In genomic region chr3:172208586-172209332, GRCh38 we compare ENCODE assay signal across 13 cellular contexts.
A peak's percentile ranks its signal among the peaks of the same experiment; 100 is the strongest.
DNase-seq lines count a peak whose midpoint lies in the region; ATAC-seq and TF ChIP-seq lines count a peak whose summit lies in the region.
"Had no signal": no experiment of that assay in that cellular context is flagged by ENCODE, and none has a peak within 500 bp of the region (broad histone marks: within the 10 kb centered on the region; RNA-seq: fewer than 3 reads in every experiment).

No MANE protein-coding gene starts in this region.

- peaks cover 18% of the 10 kb centered on the region for H3K9me3 Mint-ChIP-seq in GM23338

- H3K4me1 ChIP-seq in GM23338 (ENCODE audit: insufficient read depth) (peaks cover 19% of the 10 kb centered on the region), heart right ventricle (peaks cover 9 to 98% (median 67%) of the 10 kb centered on the region in 9 donors), osteoblast (ENCODE audit: insufficient read depth, low read length) (peaks cover 65% of the 10 kb centered on the region)

- peaks cover 33% of the 10 kb centered on the region for H3K36me3 Mint-ChIP-seq in GM23338 (ENCODE audit: low read depth)

- H3K27ac ChIP-seq in GM23338 (ENCODE audit: low read depth) (0 out of 2 replicates have a peak overlapping the region, but pooled peaks have one; percentile 26), heart right ventricle (peak overlapping the region in 9 of 10 donors; percentile 3 to 71 (median 47)), osteoblast (ENCODE audit: low read depth, low read length) (peak overlapping the region; percentile 78)

- H3K27me3 Mint-ChIP-seq in GM23338 (ENCODE audit: insufficient read depth, low read depth, poor library complexity) = peaks cover 4% of the 10 kb centered on the region

- H3K79me2 ChIP-seq in GM23338 (replicated peaks; ENCODE audit: insufficient read depth) = peaks cover 89% of the 10 kb centered on the region
- H3K79me2 ChIP-seq in osteoblast (ENCODE audit: insufficient read depth, low read length) = peaks cover 89% of the 10 kb centered on the region

- H2AFZ ChIP-seq in GM23338 (no peak overlapping the region), osteoblast (ENCODE audit: low read length) (no peak overlapping the region)

- H4K20me1 ChIP-seq in GM23338 (replicated peaks; ENCODE audit: insufficient read depth) = no peaks in the 10 kb centered on the region
- peaks cover 35% of the 10 kb centered on the region for H4K20me1 ChIP-seq in osteoblast (ENCODE audit: insufficient read depth, low read length)

- H3K4me2 ChIP-seq in GM23338 = no peak overlapping the region
- peak overlapping the region; percentile 22 for H3K4me2 ChIP-seq in osteoblast (ENCODE audit: insufficient read depth, low read length)

- ATAC-seq in GM23338 (peak; percentile 89), heart right ventricle (peak in 7 of 8 donors; percentile 5 to 48 (median 18)), HG02884 (IDR thresholded peaks at IDR 0.05; ENCODE audit: unreplicated experiment) (no peak), HG03135 (IDR thresholded peaks at IDR 0.05; ENCODE audit: unreplicated experiment) (no peak), GM18870 (IDR thresholded peaks at IDR 0.05; ENCODE audit: unreplicated experiment) (no peak)
- ATAC-seq: CD8-positive, alpha-beta T cell had no signal

- H3K36me3 ChIP-seq in GM23338 (ENCODE audit: insufficient read depth) (no peaks in the 10 kb centered on the region), heart right ventricle (peaks cover 0 to 9% (median 0%) of the 10 kb centered on the region in 9 donors), osteoblast (ENCODE audit: insufficient read depth, low read length) (peaks cover 13% of the 10 kb centered on the region)
- H3K36me3 ChIP-seq: uterus had no signal

- H3K27me3 ChIP-seq in GM23338 (ENCODE audit: insufficient read depth) = no peaks in the 10 kb centered on the region
- no peaks in the 10 kb centered on the region for H3K27me3 ChIP-seq in heart right ventricle
- H3K27me3 ChIP-seq in osteoblast (ENCODE audit: insufficient read depth, low read length) = no peaks in the 10 kb centered on the region
- H3K27me3 ChIP-seq: uterus had no signal

- H3F3A ChIP-seq in GM23338 (replicated peaks; ENCODE audit: low read depth) = no peaks in the 10 kb centered on the region

- 85 to 88% methylated on average over 20 of the region's 20 CpGs for WGBS in heart right ventricle, 2 donors

- intact Hi-C loops in heart right ventricle (cut with DNase I) = loop anchor here in 1 of 10 donors (10.0 kb wide), 1 partner anchor 164 kb away; no protein-coding TSS in a partner anchor

- no peak overlapping the region for H3K4me3 ChIP-seq in GM23338
- H3K4me3 ChIP-seq in heart right ventricle = no peak overlapping the region
- H3K4me3 ChIP-seq in osteoblast (ENCODE audit: insufficient read depth, low read length) = no peak overlapping the region
- H3K4me3 ChIP-seq: uterus had no signal

- H3K9me3 ChIP-seq in heart right ventricle (peaks cover 0 to 6% (median 0%) of the 10 kb centered on the region in 11 donors), osteoblast (ENCODE audit: low read depth, low read length) (no peaks in the 10 kb centered on the region)
- H3K9me3 ChIP-seq: uterus had no signal

- DNase-seq in GM23338 (ENCODE audit: low spot score) (peak; percentile 70), SHP77 treated with DMSO at 0.1 percent for 48 hours (lab: John Stamatoyannopoulos, UW) (peak; percentile 39), heart right ventricle (peak in 1 of 2 donors; percentile 10), osteoblast (ENCODE audit: insufficient read length, low spot score, missing footprints) (peak; percentile 60)
- DNase-seq in activated effector memory CD4-positive, alpha-beta T cell treated with anti-CD3 and anti-CD28 coated beads, Interleukin-2, amount 50 U/mL, for 16 hours = no peak
- DNase-seq: activated CD4-positive, alpha-beta T cell treated with anti-CD3 and anti-CD28 coated beads, Interleukin-2, amount 50 U/mL, for 1 hour; activated gamma-delta T cell treated with Interleukin-2 at 50 U/mL for 16 hours; CD8-positive, alpha-beta T cell; NCI-H524 treated with DMSO at 0.1 percent for 48 hours; uterus had no signal

- no peaks in the 10 kb centered on the region for H3K9me2 ChIP-seq in GM23338 (ENCODE audit: insufficient read depth)

- no peak for TF ChIP-seq CTCF in GM23338 (conservative IDR thresholded peaks at IDR 0.05; ENCODE audit: low read depth in 2 of 2)
- no peak for TF ChIP-seq CTCF in heart right ventricle (IDR thresholded peaks at IDR 0.05)
- TF ChIP-seq CTCF in osteoblast (IDR thresholded peaks at IDR 0.05; ENCODE audit: extremely low read depth, low read depth, low read length) = no peak

- H3K27ac Mint-ChIP-seq in GM23338 = peak overlapping the region; percentile 59; the same call in 1 of the 2 replicates
- H3K27ac Mint-ChIP-seq: CD8-positive, alpha-beta T cell had no signal

- peaks cover 38% of the 10 kb centered on the region for H3K4me1 Mint-ChIP-seq in GM23338

- H3K4me3 Mint-ChIP-seq in GM23338 = no peak overlapping the region
- H3K4me3 Mint-ChIP-seq: CD8-positive, alpha-beta T cell had no signal

TF ChIP-seq in GM23338, 12 proteins besides CTCF, POLR2A, EP300 and RAD21 (continues in another document):
- TF ChIP-seq, protein P1, sequence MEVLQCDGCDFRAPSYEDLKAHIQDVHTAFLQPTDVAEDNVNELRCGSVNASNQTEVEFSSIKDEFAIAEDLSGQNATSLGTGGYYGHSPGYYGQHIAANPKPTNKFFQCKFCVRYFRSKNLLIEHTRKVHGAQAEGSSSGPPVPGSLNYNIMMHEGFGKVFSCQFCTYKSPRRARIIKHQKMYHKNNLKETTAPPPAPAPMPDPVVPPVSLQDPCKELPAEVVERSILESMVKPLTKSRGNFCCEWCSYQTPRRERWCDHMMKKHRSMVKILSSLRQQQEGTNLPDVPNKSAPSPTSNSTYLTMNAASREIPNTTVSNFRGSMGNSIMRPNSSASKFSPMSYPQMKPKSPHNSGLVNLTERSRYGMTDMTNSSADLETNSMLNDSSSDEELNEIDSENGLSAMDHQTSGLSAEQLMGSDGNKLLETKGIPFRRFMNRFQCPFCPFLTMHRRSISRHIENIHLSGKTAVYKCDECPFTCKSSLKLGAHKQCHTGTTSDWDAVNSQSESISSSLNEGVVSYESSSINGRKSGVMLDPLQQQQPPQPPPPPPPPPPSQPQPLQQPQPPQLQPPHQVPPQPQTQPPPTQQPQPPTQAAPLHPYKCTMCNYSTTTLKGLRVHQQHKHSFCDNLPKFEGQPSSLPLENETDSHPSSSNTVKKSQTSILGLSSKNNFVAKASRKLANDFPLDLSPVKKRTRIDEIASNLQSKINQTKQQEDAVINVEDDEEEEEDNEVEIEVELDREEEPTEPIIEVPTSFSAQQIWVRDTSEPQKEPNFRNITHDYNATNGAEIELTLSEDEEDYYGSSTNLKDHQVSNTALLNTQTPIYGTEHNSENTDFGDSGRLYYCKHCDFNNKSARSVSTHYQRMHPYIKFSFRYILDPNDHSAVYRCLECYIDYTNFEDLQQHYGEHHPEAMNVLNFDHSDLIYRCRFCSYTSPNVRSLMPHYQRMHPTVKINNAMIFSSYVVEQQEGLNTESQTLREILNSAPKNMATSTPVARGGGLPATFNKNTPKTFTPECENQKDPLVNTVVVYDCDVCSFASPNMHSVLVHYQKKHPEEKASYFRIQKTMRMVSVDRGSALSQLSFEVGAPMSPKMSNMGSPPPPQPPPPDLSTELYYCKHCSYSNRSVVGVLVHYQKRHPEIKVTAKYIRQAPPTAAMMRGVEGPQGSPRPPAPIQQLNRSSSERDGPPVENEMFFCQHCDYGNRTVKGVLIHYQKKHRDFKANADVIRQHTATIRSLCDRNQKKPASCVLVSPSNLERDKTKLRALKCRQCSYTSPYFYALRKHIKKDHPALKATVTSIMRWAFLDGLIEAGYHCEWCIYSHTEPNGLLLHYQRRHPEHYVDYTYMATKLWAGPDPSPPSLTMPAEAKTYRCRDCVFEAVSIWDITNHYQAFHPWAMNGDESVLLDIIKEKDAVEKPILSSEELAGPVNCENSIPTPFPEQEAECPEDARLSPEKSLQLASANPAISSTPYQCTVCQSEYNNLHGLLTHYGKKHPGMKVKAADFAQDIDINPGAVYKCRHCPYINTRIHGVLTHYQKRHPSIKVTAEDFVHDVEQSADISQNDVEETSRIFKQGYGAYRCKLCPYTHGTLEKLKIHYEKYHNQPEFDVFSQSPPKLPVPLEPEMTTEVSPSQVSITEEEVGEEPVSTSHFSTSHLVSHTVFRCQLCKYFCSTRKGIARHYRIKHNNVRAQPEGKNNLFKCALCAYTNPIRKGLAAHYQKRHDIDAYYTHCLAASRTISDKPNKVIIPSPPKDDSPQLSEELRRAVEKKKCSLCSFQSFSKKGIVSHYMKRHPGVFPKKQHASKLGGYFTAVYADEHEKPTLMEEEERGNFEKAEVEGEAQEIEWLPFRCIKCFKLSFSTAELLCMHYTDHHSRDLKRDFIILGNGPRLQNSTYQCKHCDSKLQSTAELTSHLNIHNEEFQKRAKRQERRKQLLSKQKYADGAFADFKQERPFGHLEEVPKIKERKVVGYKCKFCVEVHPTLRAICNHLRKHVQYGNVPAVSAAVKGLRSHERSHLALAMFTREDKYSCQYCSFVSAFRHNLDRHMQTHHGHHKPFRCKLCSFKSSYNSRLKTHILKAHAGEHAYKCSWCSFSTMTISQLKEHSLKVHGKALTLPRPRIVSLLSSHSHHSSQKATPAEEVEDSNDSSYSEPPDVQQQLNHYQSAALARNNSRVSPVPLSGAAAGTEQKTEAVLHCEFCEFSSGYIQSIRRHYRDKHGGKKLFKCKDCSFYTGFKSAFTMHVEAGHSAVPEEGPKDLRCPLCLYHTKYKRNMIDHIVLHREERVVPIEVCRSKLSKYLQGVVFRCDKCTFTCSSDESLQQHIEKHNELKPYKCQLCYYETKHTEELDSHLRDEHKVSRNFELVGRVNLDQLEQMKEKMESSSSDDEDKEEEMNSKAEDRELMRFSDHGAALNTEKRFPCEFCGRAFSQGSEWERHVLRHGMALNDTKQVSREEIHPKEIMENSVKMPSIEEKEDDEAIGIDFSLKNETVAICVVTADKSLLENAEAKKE (CRISPR knock-in tag; IDR thresholded peaks at IDR 0.05) = no peak
- TF ChIP-seq EZH2 (IDR thresholded peaks at IDR 0.05; ENCODE audit: low read depth, unreplicated experiment) (no peak), POLR2AphosphoS5 (IDR thresholded peaks at IDR 0.05; ENCODE audit: low read depth) (no peak), NANOG (IDR thresholded peaks at IDR 0.05; ENCODE audit: borderline replicate concordance) (no peak), CREB1 (CRISPR knock-in tag; IDR thresholded peaks at IDR 0.05; ENCODE audit: low read depth) (no peak), JUNB (IDR thresholded peaks at IDR 0.05; ENCODE audit: unreplicated experiment) (no peak)
- TF ChIP-seq, protein P2, sequence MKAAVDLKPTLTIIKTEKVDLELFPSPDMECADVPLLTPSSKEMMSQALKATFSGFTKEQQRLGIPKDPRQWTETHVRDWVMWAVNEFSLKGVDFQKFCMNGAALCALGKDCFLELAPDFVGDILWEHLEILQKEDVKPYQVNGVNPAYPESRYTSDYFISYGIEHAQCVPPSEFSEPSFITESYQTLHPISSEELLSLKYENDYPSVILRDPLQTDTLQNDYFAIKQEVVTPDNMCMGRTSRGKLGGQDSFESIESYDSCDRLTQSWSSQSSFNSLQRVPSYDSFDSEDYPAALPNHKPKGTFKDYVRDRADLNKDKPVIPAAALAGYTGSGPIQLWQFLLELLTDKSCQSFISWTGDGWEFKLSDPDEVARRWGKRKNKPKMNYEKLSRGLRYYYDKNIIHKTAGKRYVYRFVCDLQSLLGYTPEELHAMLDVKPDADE (IDR thresholded peaks at IDR 0.05) = no peak

Comparison
In these comparisons a context has a peak if more than half of its experiments do, and no peak if none do; other contexts are left out.
1. ATAC-seq: peak in GM23338 (single experiment) and heart right ventricle (7 of 8); none in HG02884 (single experiment), HG03135 (single experiment) and GM18870 (single experiment).
2. H3K27ac ChIP-seq: peak in every context shown above with its lines; median percentile 78 in osteoblast; 47 in heart right ventricle; 26 in GM23338.